In genomic region chr15:57925650-57926049, GRCh38 we compare ENCODE assay signal across 25 cellular contexts.
"Had no signal": no experiment of that assay in that cellular context is flagged by ENCODE, and none has a peak within 500 bp of the region (broad histone marks: within the 10 kb centered on the region; RNA-seq: fewer than 3 reads in every experiment).

No MANE protein-coding gene starts in this region.

- DNase-seq: colonic mucosa; cortex of kidney; dermis blood vessel endothelial cell; dorsolateral prefrontal cortex; effector CD4-positive, alpha-beta T cell; effector CD8-positive, alpha-beta T cell; effector memory CD4-positive, alpha-beta T cell; effector memory CD8-positive, alpha-beta T cell; endodermal cell; erythroblast; esophagus squamous epithelium; foreskin fibroblast; foreskin keratinocyte; foreskin melanocyte; gastrocnemius medialis; glutamatergic neuron; head of caudate nucleus; heart left ventricle; heart right ventricle had no signal

- H3K4me3 ChIP-seq: colonic mucosa, coronary artery, dorsolateral prefrontal cortex, esophagus muscularis mucosa, esophagus squamous epithelium, gastrocnemius medialis, gastroesophageal sphincter, heart left ventricle, heart right ventricle, hepatocyte had no signal

- H2AFZ ChIP-seq: hepatocyte had no signal

- H3K27ac ChIP-seq: coronary artery, dorsolateral prefrontal cortex, epithelial cell of prostate, esophagus muscularis mucosa, esophagus squamous epithelium, foreskin keratinocyte, gastrocnemius medialis, gastroesophageal sphincter, heart left ventricle, heart right ventricle, hepatocyte had no signal

- H3K4me2 ChIP-seq: hepatocyte had no signal

- H3K9me3 ChIP-seq: colonic mucosa, esophagus muscularis mucosa, esophagus squamous epithelium, gastrocnemius medialis, gastroesophageal sphincter, heart left ventricle had no signal

- H3K27me3 ChIP-seq: colonic mucosa, dorsolateral prefrontal cortex, esophagus muscularis mucosa, esophagus squamous epithelium, gastrocnemius medialis, heart left ventricle, heart right ventricle, hepatocyte had no signal

- H3K4me1 ChIP-seq: foreskin keratinocyte had no signal

- H3K79me2 ChIP-seq: hepatocyte had no signal

- H3K36me3 ChIP-seq: colonic mucosa, esophagus muscularis mucosa, esophagus squamous epithelium, gastrocnemius medialis, gastroesophageal sphincter, heart left ventricle, heart right ventricle had no signal

- ATAC-seq: effector memory CD8-positive, alpha-beta T cell; esophagus mucosa; foreskin keratinocyte; gastrocnemius medialis; gastroesophageal sphincter; heart left ventricle; heart right ventricle had no signal
